8 cellular contexts compared by ENCODE assay signal in the genomic region with DNA sequence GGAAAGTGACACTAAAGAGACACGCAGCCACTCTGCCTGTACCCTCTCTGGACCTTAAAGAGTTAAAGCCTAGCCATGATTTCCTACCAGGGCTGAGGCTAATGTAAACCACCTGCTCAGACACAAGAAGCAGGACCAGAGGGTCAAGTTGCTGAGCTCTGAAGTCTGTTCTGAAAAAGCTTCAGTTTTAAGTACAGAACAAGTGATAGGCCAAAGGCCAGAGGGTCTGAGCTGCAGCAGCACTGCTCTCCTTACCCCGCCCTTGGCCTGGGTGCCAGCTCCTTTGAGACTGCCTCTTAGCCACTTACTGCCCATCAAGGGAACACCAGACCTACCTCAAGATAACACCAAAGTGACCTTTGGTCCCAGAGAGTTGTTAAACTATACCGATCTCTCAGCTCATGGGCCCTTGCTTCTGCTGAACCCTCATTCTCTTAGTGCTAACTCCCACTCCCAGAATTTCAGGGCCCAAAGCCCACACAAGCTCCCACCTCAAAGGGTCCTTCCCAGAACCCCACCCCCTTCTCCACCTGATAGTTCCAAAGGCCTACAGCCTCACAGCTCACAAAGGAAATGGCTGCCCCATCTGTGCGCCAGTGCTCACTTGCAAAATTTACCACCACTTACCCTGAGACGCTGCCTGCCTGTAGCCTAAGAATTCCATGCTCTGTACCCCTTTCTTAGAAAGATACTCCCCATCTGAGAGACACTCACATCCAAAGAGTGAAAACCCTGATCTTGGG. TPM values are rescaled to one million over a fixed set of nuclear protein-coding genes. Genes with fewer than 3 reads are reported as not detected.
DNase-seq lines count a peak whose midpoint lies in the region; ATAC-seq and TF ChIP-seq lines count a peak whose summit lies in the region.

No MANE protein-coding gene starts in this region.

- H4K20me1 ChIP-seq in DOHH2 (ENCODE audit: control insufficient read depth, insufficient read depth, low read depth, low read length), result 0 out of 2 replicates have a peak, but pooled peaks cover 5% of the 10 kb centered on the region

- H3K4me3 ChIP-seq in DOHH2 (ENCODE audit: low read length) (peak overlapping the region; percentile 79), fibroblast of villous mesenchyme (ENCODE audit: low read depth, low read length) (peak overlapping the region; percentile 69)

- DNase-seq in RPMI7951 (ENCODE audit: low read depth) (peak; percentile 36), fibroblast of villous mesenchyme (ENCODE audit: low read depth) (peak; percentile 78), retina (peak; percentile 33), DMS153 (lab: John Stamatoyannopoulos, UW) (no peak), OCI-M1 (lab: John Stamatoyannopoulos, UW) (no peak)

- peak overlapping the region; percentile 93 for H3K27ac ChIP-seq in DOHH2 (ENCODE audit: low read depth, low read length)

- H3K4me2 ChIP-seq in DOHH2 (ENCODE audit: low read length), result peak overlapping the region; percentile 99

- H3K27me3 ChIP-seq in DOHH2 (ENCODE audit: control insufficient read depth, low read length), result no peaks in the 10 kb centered on the region

- H3K36me3 ChIP-seq in DOHH2 (ENCODE audit: control insufficient read depth, low read length), result peaks cover 42% of the 10 kb centered on the region

- TF ChIP-seq CTCF in DOHH2 (IDR thresholded peaks at IDR 0.05; ENCODE audit: low read depth, low read length, poor library complexity, severe bottlenecking), result no peak
- TF ChIP-seq CTCF in fibroblast of villous mesenchyme (IDR thresholded peaks at IDR 0.05; ENCODE audit: insufficient read depth, low read depth, low read length), result no peak

- no peaks in the 10 kb centered on the region for H3K9me3 ChIP-seq in DOHH2 (ENCODE audit: control insufficient read depth, insufficient read depth, low read length)

- ATAC-seq in HG02610 (IDR thresholded peaks at IDR 0.05; ENCODE audit: unreplicated experiment) (no peak), GM19397 (IDR thresholded peaks at IDR 0.05; ENCODE audit: unreplicated experiment) (no peak)

- peaks cover 29% of the 10 kb centered on the region for H3F3A ChIP-seq in DOHH2 (ENCODE audit: control insufficient read depth, insufficient read depth)

- peaks cover 79% of the 10 kb centered on the region for H3K4me1 ChIP-seq in DOHH2 (ENCODE audit: control insufficient read depth, low read length)

- peaks cover 86% of the 10 kb centered on the region for H3K79me2 ChIP-seq in DOHH2 (ENCODE audit: control insufficient read depth, low read length)

- H3K9me2 ChIP-seq in DOHH2 (replicated peaks; ENCODE audit: control insufficient read depth, low read length), result no peaks in the 10 kb centered on the region

RNA-seq across cellular contexts. Expression of a gene that starts 40.6 kb away (rescaled TPM):
- total RNA-seq in RPMI7951 (2014; rRNA removed; shearing (Covaris generic)), result 0.59 and 1.9 TPM in 2 replicates
- total RNA-seq in fibroblast of villous mesenchyme, result 2.6 and 4.2 TPM in 2 replicates

RNA-seq across cellular contexts. Expression of a gene that starts 41.1 kb away (rescaled TPM):
- total RNA-seq in RPMI7951 (2014; rRNA removed; shearing (Covaris generic)), result 109 and 130 TPM in 2 replicates
- 158 and 169 TPM in 2 replicates for total RNA-seq in fibroblast of villous mesenchyme

RNA-seq across cellular contexts. Expression of a gene that starts 41.4 kb away (rescaled TPM):
- total RNA-seq in RPMI7951 (2014; rRNA removed; shearing (Covaris generic)), result 12.0 and 12.2 TPM in 2 replicates
- total RNA-seq in fibroblast of villous mesenchyme, result 4.3 and 5.5 TPM in 2 replicates

Comparison
In these comparisons a context has a peak if more than half of its experiments do, and no peak if none do; other contexts are left out.
1. DNase-seq: peak in RPMI7951 (single experiment), fibroblast of villous mesenchyme (single experiment) and retina (single experiment); none in DMS153 (single experiment) and OCI-M1 (single experiment).